Comparison of ENCODE assay signal across 8 cellular contexts in genomic region chr4:153564630-153565525, GRCh38.
A peak's percentile ranks its signal among the peaks of the same experiment; 100 is the strongest.
DNase-seq lines count a peak whose midpoint lies in the region; TF ChIP-seq lines count a peak whose summit lies in the region.

No MANE protein-coding gene starts in this region.

- H3K27me3 Mint-ChIP-seq in Calu3 (ENCODE audit: unreplicated experiment), result no peaks in the 10 kb centered on the region

- no peak for TF ChIP-seq CTCF in Calu3 (IDR thresholded peaks at IDR 0.05; ENCODE audit: unreplicated experiment)

- H3K36me3 Mint-ChIP-seq in Calu3 (ENCODE audit: insufficient read depth, unreplicated experiment), result no peaks in the 10 kb centered on the region

- CTCF ChIA-PET in Calu3 (lab: Charles Lee), result no interaction called here

- BruUV-seq in Calu3 (replicated peaks; lab: Mats Ljungman, UMichigan), result no TSS peak

- H3K9me3 Mint-ChIP-seq in Calu3 (ENCODE audit: low read depth, unreplicated experiment), result peaks cover 3% of the 10 kb centered on the region

- intact Hi-C loops in Calu3 (cut with micrococcal nuclease; ENCODE audit: unreplicated experiment), result no loop called here

- peaks cover 9% of the 10 kb centered on the region for H3K4me1 Mint-ChIP-seq in Calu3 (ENCODE audit: low read depth, unreplicated experiment)

- DNase-seq in DMS53 (lab: John Stamatoyannopoulos, UW) (peak; percentile 87), NCI-H446 treated with DMSO at 0.1 percent for 48 hours (lab: John Stamatoyannopoulos, UW) (peak; percentile 70), fibroblast of gingiva (ENCODE audit: low read depth) (peak; percentile 18), nucleus accumbens (lab: John Stamatoyannopoulos, UW) (peak in 32 of 56 donors; percentile 4 to 64 (median 28)), Calu3 (no peak), amniotic stem cell (lab: John Stamatoyannopoulos, UW) (no peak), dermis blood vessel endothelial cell (no peak), NCI-H510A (lab: John Stamatoyannopoulos, UW) (no peak)

- no peak overlapping the region for H3K27ac Mint-ChIP-seq in Calu3 (ENCODE audit: unreplicated experiment)

- no peak overlapping the region for H3K4me3 Mint-ChIP-seq in Calu3 (ENCODE audit: low read depth, unreplicated experiment)

Comparison
In these comparisons a context has a peak if more than half of its experiments do, and no peak if none do; other contexts are left out.
1. DNase-seq: peak in DMS53 (single experiment), NCI-H446 treated with DMSO at 0.1 percent for 48 hours (single experiment), fibroblast of gingiva (single experiment) and nucleus accumbens (32 of 56); none in Calu3 (single experiment), amniotic stem cell (single experiment), dermis blood vessel endothelial cell (single experiment) and NCI-H510A (single experiment).